35 cellular contexts compared by ENCODE assay signal in the genomic region with DNA sequence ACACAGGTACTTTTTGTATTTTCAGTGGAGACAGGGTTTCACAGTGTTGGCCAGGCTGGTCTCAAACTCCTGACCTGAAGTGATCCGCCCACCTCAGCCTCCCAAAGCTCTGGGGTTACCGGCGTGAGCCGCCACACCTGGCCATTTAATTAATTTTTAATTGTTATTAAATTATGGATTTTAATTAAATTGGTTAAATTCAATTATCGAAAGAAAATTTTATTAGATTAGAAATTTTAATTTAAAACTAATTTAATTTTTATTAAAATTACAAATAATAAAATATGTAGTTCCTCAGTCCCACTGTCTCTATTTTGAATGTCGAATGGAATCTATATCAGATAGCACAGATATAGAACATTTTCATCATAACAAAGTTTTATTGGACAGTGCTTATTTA.
"Had no signal": no experiment of that assay in that cellular context is flagged by ENCODE, and none has a peak within 500 bp of the region (broad histone marks: within the 10 kb centered on the region; RNA-seq: fewer than 3 reads in every experiment).

No MANE protein-coding gene starts in this region.

- H3K4me3 ChIP-seq: MG63 had no signal

- H3K9me3 ChIP-seq: MG63 had no signal

- DNase-seq: Karpas-422, Kasumi-1, MG63, MM.1S, MV-4-11, NCI-H1048, NCI-H1092, NCI-H1092 treated with DMSO at 0.1 percent for 48 hours, NCI-H1105, NCI-H1105 treated with DMSO at 0.1 percent for 48 hours, NCI-H1417, NCI-H1417 treated with DMSO at 0.1 percent for 48 hours, NCI-H1436, NCI-H1436 treated with DMSO at 0.1 percent for 48 hours, NCI-H146, NCI-H1694, NCI-H1694 treated with DMSO at 0.1 percent for 48 hours, NCI-H187, NCI-H187 treated with DMSO at 0.1 percent for 48 hours, NCI-H1930, NCI-H2029, NCI-H2029 treated with DMSO at 0.1 percent for 48 hours, NCI-H2081, NCI-H2081 treated with DMSO at 0.1 percent for 48 hours, NCI-H2107, NCI-H2171, NCI-H2171 treated with DMSO at 0.1 percent for 48 hours, NCI-H2227 treated with DMSO at 0.1 percent for 48 hours, NCI-H226, NCI-H345, NCI-H446, NCI-H446 treated with DMSO at 0.1 percent for 48 hours, NCI-H510A, NCI-H510A treated with DMSO at 0.1 percent for 48 hours had no signal

- H3K27me3 ChIP-seq: MG63 had no signal

- H3K27ac ChIP-seq: KMS-11 had no signal

- H3K36me3 ChIP-seq: MG63 had no signal

- H3K9ac ChIP-seq: KMS-11 had no signal
